Comparison of ENCODE assay signal across 34 cellular contexts in genomic region chr2:21229302-21229701, GRCh38.
"Had no signal": no experiment of that assay in that cellular context is flagged by ENCODE, and none has a peak within 500 bp of the region (broad histone marks: within the 10 kb centered on the region; RNA-seq: fewer than 3 reads in every experiment).

No MANE protein-coding gene starts in this region.

- DNase-seq: activated CD4-positive, alpha-beta memory T cell treated with anti-CD3 and anti-CD28 coated beads, Interleukin-2, amount 10 ng/mL, durations not matched to agents 7 days and 5 days; activated CD4-positive, alpha-beta T cell treated with anti-CD3 and anti-CD28 coated beads for 1 hour; activated CD4-positive, alpha-beta T cell treated with anti-CD3 and anti-CD28 coated beads for 48 hours; activated CD4-positive, CD25-positive, alpha-beta regulatory T cell; activated CD8-positive, alpha-beta memory T cell treated with anti-CD3 and anti-CD28 coated beads for 24 hours; activated CD8-positive, alpha-beta memory T cell treated with anti-CD3 and anti-CD28 coated beads, Interleukin-2, amount 10 ng/mL, durations not matched to agents 7 days and 5 days; activated CD8-positive, alpha-beta memory T cell treated with anti-CD3 and anti-CD28 coated beads, Interleukin-2, amount 50 U/mL, for 48 hours; activated effector memory CD4-positive, alpha-beta T cell treated with Interleukin-2 at 50 U/mL for 16 hours; activated naive CD4-positive, alpha-beta T cell treated with anti-CD3 and anti-CD28 coated beads, Interleukin-2, amount 10 ng/mL, durations not matched to agents 7 days and 5 days; activated naive CD8-positive, alpha-beta T cell treated with anti-CD3 and anti-CD28 coated beads, Interleukin-2, amount 50 U/mL, for 24 hours; activated T-cell treated with anti-CD3 and anti-CD28 coated beads, Interleukin-2, amount 50 U/mL, for 48 hours; anterior cingulate cortex; Kasumi-1; KG1; MM.1S; MV-4-11; NCI-H1092; NCI-H1436 treated with DMSO at 0.1 percent for 48 hours; NCI-H1694 treated with DMSO at 0.1 percent for 48 hours; NCI-H2029; NCI-H2107; NCI-H2171; NCI-H345; NCI-H524 treated with DMSO at 0.1 percent for 48 hours; NK-92 treated with Interleukin-12 subunit alpha and Interleukin-12 subunit beta, amount 100 ng/mL, for 24 hours; Right ventricle myocardium superior; SW 1271; T-helper 1 cell; T1000; WERI-Rb-1 had no signal

- H3K27ac ChIP-seq: WERI-Rb-1 had no signal

- H3K27ac Mint-ChIP-seq: activated CD4-positive, alpha-beta memory T cell treated with anti-CD3 and anti-CD28 coated beads, Interleukin-2, amount 10 ng/mL, durations not matched to agents 7 days and 5 days; activated CD8-positive, alpha-beta memory T cell treated with anti-CD3 and anti-CD28 coated beads, Interleukin-2, amount 10 ng/mL, durations not matched to agents 7 days and 5 days; activated naive CD4-positive, alpha-beta T cell treated with anti-CD3 and anti-CD28 coated beads, Interleukin-2, amount 10 ng/mL, durations not matched to agents 7 days and 5 days; activated naive CD8-positive, alpha-beta T cell; activated naive CD8-positive, alpha-beta T cell treated with anti-CD3 and anti-CD28 coated beads, Interleukin-2, amount 50 U/mL, for 24 hours; IgD-negative memory B cell had no signal

- H3K36me3 Mint-ChIP-seq: activated CD8-positive, alpha-beta memory T cell treated with anti-CD3 and anti-CD28 coated beads, Interleukin-2, amount 10 ng/mL, durations not matched to agents 7 days and 5 days; activated naive CD4-positive, alpha-beta T cell treated with anti-CD3 and anti-CD28 coated beads, Interleukin-2, amount 10 ng/mL, durations not matched to agents 7 days and 5 days; activated naive CD8-positive, alpha-beta T cell; brain; IgD-negative memory B cell had no signal

- H3K36me3 ChIP-seq: WERI-Rb-1 had no signal

- ATAC-seq: activated CD8-positive, alpha-beta memory T cell treated with anti-CD3 and anti-CD28 coated beads, Interleukin-2, amount 10 ng/mL, durations not matched to agents 7 days and 5 days; activated naive CD8-positive, alpha-beta T cell treated with anti-CD3 and anti-CD28 coated beads, Interleukin-2, amount 50 U/mL, for 24 hours had no signal

- H3K4me3 Mint-ChIP-seq: activated CD4-positive, alpha-beta memory T cell treated with anti-CD3 and anti-CD28 coated beads, Interleukin-2, amount 10 ng/mL, durations not matched to agents 7 days and 5 days; activated CD8-positive, alpha-beta memory T cell treated with anti-CD3 and anti-CD28 coated beads, Interleukin-2, amount 10 ng/mL, durations not matched to agents 7 days and 5 days; activated naive CD4-positive, alpha-beta T cell treated with anti-CD3 and anti-CD28 coated beads, Interleukin-2, amount 10 ng/mL, durations not matched to agents 7 days and 5 days; activated naive CD8-positive, alpha-beta T cell; activated naive CD8-positive, alpha-beta T cell treated with anti-CD3 and anti-CD28 coated beads, Interleukin-2, amount 50 U/mL, for 24 hours; brain; central memory CD8-positive, alpha-beta T cell; IgD-negative memory B cell had no signal

- H3K9me3 Mint-ChIP-seq: activated CD4-positive, alpha-beta memory T cell treated with anti-CD3 and anti-CD28 coated beads, Interleukin-2, amount 10 ng/mL, durations not matched to agents 7 days and 5 days; activated naive CD4-positive, alpha-beta T cell treated with anti-CD3 and anti-CD28 coated beads, Interleukin-2, amount 10 ng/mL, durations not matched to agents 7 days and 5 days; activated naive CD8-positive, alpha-beta T cell treated with anti-CD3 and anti-CD28 coated beads, Interleukin-2, amount 50 U/mL, for 24 hours; brain; IgD-negative memory B cell had no signal

- H3K4me1 Mint-ChIP-seq: activated CD4-positive, alpha-beta memory T cell treated with anti-CD3 and anti-CD28 coated beads, Interleukin-2, amount 10 ng/mL, durations not matched to agents 7 days and 5 days; activated CD8-positive, alpha-beta memory T cell treated with anti-CD3 and anti-CD28 coated beads, Interleukin-2, amount 10 ng/mL, durations not matched to agents 7 days and 5 days; activated naive CD4-positive, alpha-beta T cell treated with anti-CD3 and anti-CD28 coated beads, Interleukin-2, amount 10 ng/mL, durations not matched to agents 7 days and 5 days; activated naive CD8-positive, alpha-beta T cell treated with anti-CD3 and anti-CD28 coated beads, Interleukin-2, amount 50 U/mL, for 24 hours; central memory CD8-positive, alpha-beta T cell had no signal

- H3K27me3 Mint-ChIP-seq: activated CD4-positive, alpha-beta memory T cell treated with anti-CD3 and anti-CD28 coated beads, Interleukin-2, amount 10 ng/mL, durations not matched to agents 7 days and 5 days; activated CD8-positive, alpha-beta memory T cell treated with anti-CD3 and anti-CD28 coated beads, Interleukin-2, amount 10 ng/mL, durations not matched to agents 7 days and 5 days; activated naive CD4-positive, alpha-beta T cell treated with anti-CD3 and anti-CD28 coated beads, Interleukin-2, amount 10 ng/mL, durations not matched to agents 7 days and 5 days; activated naive CD8-positive, alpha-beta T cell; activated naive CD8-positive, alpha-beta T cell treated with anti-CD3 and anti-CD28 coated beads, Interleukin-2, amount 50 U/mL, for 24 hours; brain; central memory CD8-positive, alpha-beta T cell; IgD-negative memory B cell had no signal
